ENCODE assay signal across 15 cellular contexts in genomic region chr16:16183562-16183961, GRCh38. TPM values are rescaled to one million over a fixed set of nuclear protein-coding genes. Genes with fewer than 3 reads are reported as not detected.
A peak's percentile ranks its signal among the peaks of the same experiment; 100 is the strongest.
DNase-seq lines count a peak whose midpoint lies in the region; ATAC-seq and TF ChIP-seq lines count a peak whose summit lies in the region.
"Had no signal": no experiment of that assay in that cellular context is flagged by ENCODE, and none has a peak within 500 bp of the region (broad histone marks: within the 10 kb centered on the region; RNA-seq: fewer than 3 reads in every experiment).

No MANE protein-coding gene starts in this region.

- H3K9ac ChIP-seq in endodermal cell (ENCODE audit: extremely low read depth, low read length, poor library complexity, severe bottlenecking) = no peak overlapping the region

- no peaks in the 10 kb centered on the region for H3K4me1 Mint-ChIP-seq in activated CD8-positive, alpha-beta T cell treated with anti-CD3 and anti-CD28 coated beads for 36 hours (ENCODE audit: low read depth)
- H3K4me1 Mint-ChIP-seq in activated CD8-positive, alpha-beta T cell treated with anti-CD3 and anti-CD28 coated beads, Interleukin-2, amount 10 ng/mL, durations not matched to agents 7 days and 5 days (ENCODE audit: low read depth) = no peaks in the 10 kb centered on the region
- peaks cover 5% of the 10 kb centered on the region for H3K4me1 Mint-ChIP-seq in endodermal cell
- H3K4me1 Mint-ChIP-seq in type B pancreatic cell (ENCODE audit: unreplicated experiment) = no peaks in the 10 kb centered on the region
- H3K4me1 Mint-ChIP-seq: activated T-helper 17 cell treated with anti-CD3 and anti-CD28 coated beads, Interleukin-2, amount 50 U/mL, for 72 hours had no signal

- no peaks in the 10 kb centered on the region for H3K36me3 Mint-ChIP-seq in activated CD8-positive, alpha-beta T cell treated with anti-CD3 and anti-CD28 coated beads for 36 hours (ENCODE audit: low read depth)
- H3K36me3 Mint-ChIP-seq in activated CD8-positive, alpha-beta T cell treated with anti-CD3 and anti-CD28 coated beads, Interleukin-2, amount 10 ng/mL, durations not matched to agents 7 days and 5 days (ENCODE audit: low read depth) = no peaks in the 10 kb centered on the region
- H3K36me3 Mint-ChIP-seq in endodermal cell (ENCODE audit: low read depth) = peaks cover 4% of the 10 kb centered on the region
- H3K36me3 Mint-ChIP-seq in type B pancreatic cell = no peaks in the 10 kb centered on the region

- ATAC-seq in activated CD8-positive, alpha-beta T cell treated with anti-CD3 and anti-CD28 coated beads for 36 hours = no peak
- ATAC-seq in activated CD8-positive, alpha-beta T cell treated with anti-CD3 and anti-CD28 coated beads, Interleukin-2, amount 10 ng/mL, durations not matched to agents 7 days and 5 days = no peak
- ATAC-seq in HG03460 (IDR thresholded peaks at IDR 0.05; ENCODE audit: unreplicated experiment) (no peak), HG02870 (IDR thresholded peaks at IDR 0.05; ENCODE audit: unreplicated experiment) (no peak)
- ATAC-seq: activated T-helper 17 cell treated with anti-CD3 and anti-CD28 coated beads, Interleukin-2, amount 50 U/mL, for 72 hours; body of pancreas had no signal

- no peak for DNase-seq in activated CD8-positive, alpha-beta T cell treated with anti-CD3 and anti-CD28 coated beads for 36 hours
- DNase-seq in activated CD8-positive, alpha-beta T cell treated with anti-CD3 and anti-CD28 coated beads, Interleukin-2, amount 10 ng/mL, durations not matched to agents 7 days and 5 days = no peak
- peak; percentile 38 for DNase-seq in NB4 (ENCODE audit: low read depth)
- peak; percentile 73 for DNase-seq in endodermal cell
- no peak for DNase-seq in type B pancreatic cell (ENCODE audit: extremely low spot score, unreplicated experiment)
- DNase-seq in suprapubic skin (ENCODE audit: low spot score in 2 of 2) = no peak
- DNase-seq: body of pancreas, DMS79 treated with DMSO at 0.1 percent for 48 hours, NCI-H2081 treated with DMSO at 0.1 percent for 48 hours, small intestine, tibial artery had no signal

- peak; percentile 19 for TF ChIP-seq CTCF in activated CD8-positive, alpha-beta T cell treated with anti-CD3 and anti-CD28 coated beads for 36 hours (IDR thresholded peaks at IDR 0.05)
- TF ChIP-seq CTCF in NB4 (IDR thresholded peaks at IDR 0.05; ENCODE audit: low read depth, low read length) (peak; percentile 51), endodermal cell (conservative IDR thresholded peaks at IDR 0.05) (peak; percentile 65), type B pancreatic cell (conservative IDR thresholded peaks at IDR 0.05) (peak; percentile 40), suprapubic skin (IDR thresholded peaks at IDR 0.05) (no peak)

- TF ChIP-seq POLR2A in NB4 (IDR thresholded peaks at IDR 0.05; ENCODE audit: extremely low read depth, insufficient read length) (no peak), suprapubic skin (IDR thresholded peaks at IDR 0.05) (no peak)

- no peak for TF ChIP-seq EP300 in suprapubic skin (IDR thresholded peaks at IDR 0.05)

- 87 to 89% methylated on average over 4 to 8 of the region's 8 CpGs for WGBS in endodermal cell (ENCODE audit: insufficient coverage in 1 of 2, insufficient read length in 1 of 2), 2 experiments
- 81% methylated on average over 7 of the region's 8 CpGs for WGBS in suprapubic skin

- no peaks in the 10 kb centered on the region for H3K27me3 Mint-ChIP-seq in activated CD8-positive, alpha-beta T cell treated with anti-CD3 and anti-CD28 coated beads for 36 hours
- H3K27me3 Mint-ChIP-seq in activated CD8-positive, alpha-beta T cell treated with anti-CD3 and anti-CD28 coated beads, Interleukin-2, amount 10 ng/mL, durations not matched to agents 7 days and 5 days (ENCODE audit: low read depth) = no peaks in the 10 kb centered on the region
- no peaks in the 10 kb centered on the region for H3K27me3 Mint-ChIP-seq in endodermal cell (ENCODE audit: insufficient read depth)
- H3K27me3 Mint-ChIP-seq in type B pancreatic cell = no peaks in the 10 kb centered on the region

- no peaks in the 10 kb centered on the region for H3K4me1 ChIP-seq in endodermal cell (ENCODE audit: control insufficient read depth, insufficient read depth, low read length)
- H3K4me1 ChIP-seq in suprapubic skin = no peaks in the 10 kb centered on the region
- H3K4me1 ChIP-seq: body of pancreas, tibial artery had no signal

- CTCF ChIA-PET in activated CD8-positive, alpha-beta T cell treated with anti-CD3 and anti-CD28 coated beads for 36 hours (lab: Charles Lee) = interaction anchor here (1.3 kb wide), 1 partner anchor 362 kb away, joined by 4 read pairs; no protein-coding TSS in a partner anchor
- CTCF ChIA-PET in activated CD8-positive, alpha-beta T cell treated with anti-CD3 and anti-CD28 coated beads, Interleukin-2, amount 10 ng/mL, durations not matched to agents 7 days and 5 days (lab: Charles Lee) = no interaction called here

- H3K4me3 ChIP-seq in NB4 (ENCODE audit: low read depth, low read length) = no peak overlapping the region
- no peak overlapping the region for H3K4me3 ChIP-seq in endodermal cell (ENCODE audit: low read length)
- no peak overlapping the region for H3K4me3 ChIP-seq in suprapubic skin
- H3K4me3 ChIP-seq: body of pancreas, lung, tibial artery had no signal

- no peaks in the 10 kb centered on the region for H3K9me3 Mint-ChIP-seq in activated CD8-positive, alpha-beta T cell treated with anti-CD3 and anti-CD28 coated beads for 36 hours
- H3K9me3 Mint-ChIP-seq in activated CD8-positive, alpha-beta T cell treated with anti-CD3 and anti-CD28 coated beads, Interleukin-2, amount 10 ng/mL, durations not matched to agents 7 days and 5 days (ENCODE audit: insufficient read depth) = no peaks in the 10 kb centered on the region
- H3K9me3 Mint-ChIP-seq in endodermal cell (peaks cover 15% of the 10 kb centered on the region), type B pancreatic cell (no peaks in the 10 kb centered on the region)
- H3K9me3 Mint-ChIP-seq: activated T-helper 17 cell treated with anti-CD3 and anti-CD28 coated beads, Interleukin-2, amount 50 U/mL, for 72 hours had no signal

- H3K9me3 ChIP-seq in endodermal cell (ENCODE audit: control insufficient read depth, low read length) (peaks cover 13% of the 10 kb centered on the region), suprapubic skin (no peaks in the 10 kb centered on the region)
- H3K9me3 ChIP-seq: body of pancreas, tibial artery had no signal

- H3K27ac ChIP-seq in endodermal cell (ENCODE audit: low read depth, low read length) (no peak overlapping the region), suprapubic skin (no peak overlapping the region)
- H3K27ac ChIP-seq: body of pancreas, tibial artery had no signal

- H3K36me3 ChIP-seq in endodermal cell (ENCODE audit: control insufficient read depth, insufficient read depth, low read length) = no peaks in the 10 kb centered on the region
- H3K36me3 ChIP-seq in suprapubic skin = no peaks in the 10 kb centered on the region
- H3K36me3 ChIP-seq: tibial artery had no signal

- POLR2A ChIA-PET in activated CD8-positive, alpha-beta T cell treated with anti-CD3 and anti-CD28 coated beads for 36 hours (lab: Charles Lee) = no interaction called here
- POLR2A ChIA-PET in activated CD8-positive, alpha-beta T cell treated with anti-CD3 and anti-CD28 coated beads, Interleukin-2, amount 10 ng/mL, durations not matched to agents 7 days and 5 days (lab: Charles Lee) = no interaction called here

- H3K27me3 ChIP-seq in endodermal cell (ENCODE audit: control insufficient read depth, insufficient read depth, low read length, poor library complexity, severe bottlenecking) = no peaks in the 10 kb centered on the region
- H3K27me3 ChIP-seq in suprapubic skin = peaks cover 5% of the 10 kb centered on the region
- H3K27me3 ChIP-seq: body of pancreas had no signal

- intact Hi-C loops in activated CD8-positive, alpha-beta T cell treated with anti-CD3 and anti-CD28 coated beads for 36 hours (cut with micrococcal nuclease) = no loop called here

- H3K27ac Mint-ChIP-seq in activated CD8-positive, alpha-beta T cell treated with anti-CD3 and anti-CD28 coated beads for 36 hours = no peak overlapping the region
- H3K27ac Mint-ChIP-seq in activated CD8-positive, alpha-beta T cell treated with anti-CD3 and anti-CD28 coated beads, Interleukin-2, amount 10 ng/mL, durations not matched to agents 7 days and 5 days = no peak overlapping the region
- H3K27ac Mint-ChIP-seq in endodermal cell (peak overlapping the region; percentile 27), type B pancreatic cell (no peak overlapping the region)
- H3K27ac Mint-ChIP-seq: activated T-helper 17 cell treated with anti-CD3 and anti-CD28 coated beads, Interleukin-2, amount 50 U/mL, for 72 hours had no signal

- H3K4me3 Mint-ChIP-seq in activated CD8-positive, alpha-beta T cell treated with anti-CD3 and anti-CD28 coated beads for 36 hours = no peak overlapping the region
- no peak overlapping the region for H3K4me3 Mint-ChIP-seq in activated CD8-positive, alpha-beta T cell treated with anti-CD3 and anti-CD28 coated beads, Interleukin-2, amount 10 ng/mL, durations not matched to agents 7 days and 5 days
- H3K4me3 Mint-ChIP-seq in endodermal cell = no peak overlapping the region
- H3K4me3 Mint-ChIP-seq in type B pancreatic cell = no peak overlapping the region
- H3K4me3 Mint-ChIP-seq: activated T-helper 17 cell treated with anti-CD3 and anti-CD28 coated beads, Interleukin-2, amount 50 U/mL, for 72 hours had no signal

RNA-seq across cellular contexts. Expression of gene ABCC6, which starts 39.7 kb away (rescaled TPM):
- not detected for total RNA-seq in activated CD8-positive, alpha-beta T cell treated with anti-CD3 and anti-CD28 coated beads for 36 hours
- total RNA-seq in activated CD8-positive, alpha-beta T cell treated with anti-CD3 and anti-CD28 coated beads, Interleukin-2, amount 10 ng/mL, durations not matched to agents 7 days and 5 days = not detected
- total RNA-seq in endodermal cell (1 to 10 TPM; 6.5 to 7.8 TPM), type B pancreatic cell (ENCODE audit: low replicate concordance) (5.9 and 10.4 TPM in 2 replicates), suprapubic skin (1 to 10 TPM in 3 of 4 donors, under 1 TPM in 1; 0.49 to 3.4 (median 1.2) TPM)
- 4.4 TPM for polyA plus RNA-seq in endodermal cell (2013, experiment 1 of 2)
- polyA plus RNA-seq in endodermal cell (2013, experiment 2 of 2) = 4.1 TPM

RNA-seq across cellular contexts. Expression of gene NOMO3, which starts 48.8 kb away (rescaled TPM):
- 10 to 100 TPM; 17.9 to 20.1 TPM for total RNA-seq in activated CD8-positive, alpha-beta T cell treated with anti-CD3 and anti-CD28 coated beads for 36 hours
- total RNA-seq in activated CD8-positive, alpha-beta T cell treated with anti-CD3 and anti-CD28 coated beads, Interleukin-2, amount 10 ng/mL, durations not matched to agents 7 days and 5 days = 10 to 100 TPM; 28.4 to 29.0 TPM
- total RNA-seq in endodermal cell (10 to 100 TPM; 38.4 to 75.9 TPM), type B pancreatic cell (ENCODE audit: low replicate concordance) (20.3 and 29.5 TPM in 2 replicates), suprapubic skin (10 to 100 TPM; 10.3 to 67.6 (median 30.6) TPM)
- 44.3 TPM for polyA plus RNA-seq in endodermal cell (2013, experiment 1 of 2)
- polyA plus RNA-seq in endodermal cell (2013, experiment 2 of 2) = 44.3 TPM

Comparison
In these comparisons a context has a peak if more than half of its experiments do, and no peak if none do; other contexts are left out.
1. DNase-seq: peak in NB4 (single experiment) and endodermal cell (single experiment); none in activated CD8-positive, alpha-beta T cell treated with anti-CD3 and anti-CD28 coated beads for 36 hours (single experiment), activated CD8-positive, alpha-beta T cell treated with anti-CD3 and anti-CD28 coated beads, Interleukin-2, amount 10 ng/mL, durations not matched to agents 7 days and 5 days (single experiment), type B pancreatic cell (single experiment) and suprapubic skin (0 of 2).
2. CTCF ChIP-seq: peak in activated CD8-positive, alpha-beta T cell treated with anti-CD3 and anti-CD28 coated beads for 36 hours (single experiment), NB4 (single experiment), endodermal cell (single experiment) and type B pancreatic cell (single experiment); none in suprapubic skin (0 of 2).